In genomic region chr7:27130540-27131389, GRCh38 we compare ENCODE assay signal across 8 cellular contexts. TPM values are rescaled to one million over a fixed set of nuclear protein-coding genes. Genes with fewer than 3 reads are reported as not detected.
DNase-seq lines count a peak whose midpoint lies in the region.

Gene HOXA4 (minus strand): TSS chr7:27130757. CDS start chr7:27130733, 24 bp downstream.

- H3K27ac ChIP-seq in ectodermal cell (ENCODE audit: insufficient read depth, low read depth, low read length, poor library complexity, severe bottlenecking) (no peak within 1 kb of the TSS), mesodermal cell (ENCODE audit: low read depth, low read length, severe bottlenecking) (no peak within 1 kb of the TSS)

- no peaks in the 10 kb centered on the region for H3K9me3 ChIP-seq in ectodermal cell (ENCODE audit: control insufficient read depth, low read length)
- H3K9me3 ChIP-seq in mesodermal cell (ENCODE audit: control insufficient read depth, low read length), result no peaks in the 10 kb centered on the region

- no peaks in the 10 kb centered on the region for H3K36me3 ChIP-seq in ectodermal cell (ENCODE audit: control insufficient read depth, insufficient read depth, low read length)
- no peaks in the 10 kb centered on the region for H3K36me3 ChIP-seq in mesodermal cell (ENCODE audit: control insufficient read depth, insufficient read depth, low read length)

- WGBS in ectodermal cell, 2 experiments, result 1% methylated on average over 66 to 67 of the region's 67 CpGs
- WGBS in mesodermal cell (ENCODE audit: insufficient coverage in 2 of 2), 2 experiments, result 1 to 2% methylated on average over 37 to 40 of the region's 67 CpGs

- DNase-seq in NCI-H1930 (lab: John Stamatoyannopoulos, UW) (peak; percentile 66 to 83), hippocampal formation (lab: John Stamatoyannopoulos, UW) (no peak), amniotic stem cell (lab: John Stamatoyannopoulos, UW) (no peak)
- peak; percentile 78 for DNase-seq in activated CD4-positive, alpha-beta T cell treated with anti-CD3 and anti-CD28 coated beads, Interleukin-2, amount 50 U/mL, for 48 hours
- DNase-seq in stimulated activated CD8-positive, alpha-beta memory T cell treated with anti-CD3 and anti-CD28 coated beads, Interleukin-15, amount 100 ng/mL, for 48 hours (ENCODE audit: low read depth in 2 of 2), result peak; percentile 30 to 47

- H3K4me1 ChIP-seq in ectodermal cell (ENCODE audit: control insufficient read depth, insufficient read depth, low read length), result no peaks in the 10 kb centered on the region
- H3K4me1 ChIP-seq in mesodermal cell (ENCODE audit: control insufficient read depth, insufficient read depth, low read length, poor library complexity, severe bottlenecking), result peaks cover 4% of the 10 kb centered on the region

- H3K27me3 ChIP-seq in ectodermal cell (ENCODE audit: control insufficient read depth, insufficient read depth, low read length, poor library complexity, severe bottlenecking), result peaks cover 100% of the 10 kb centered on the region

- H3K4me3 ChIP-seq in GM08714 (ENCODE audit: low read length) (peak within 1 kb of the TSS; percentile 39), ectodermal cell (ENCODE audit: insufficient read depth, low read depth, low read length) (peak within 1 kb of the TSS; percentile 31), mesodermal cell (ENCODE audit: extremely low read depth, insufficient read depth, low read length, poor library complexity, severe bottlenecking) (peak within 1 kb of the TSS; percentile 35)

RNA-seq across cellular contexts. Expression of gene HOXA4, which starts in this region (rescaled TPM):
- not detected for polyA plus RNA-seq in ectodermal cell (2013, experiment 1 of 4)
- not detected for polyA plus RNA-seq in ectodermal cell (2013, experiment 2 of 4)
- not detected for polyA plus RNA-seq in ectodermal cell (2013, experiment 3 of 4)
- polyA plus RNA-seq in ectodermal cell (2013, experiment 4 of 4), result not detected
- 2.1 TPM for polyA plus RNA-seq in mesodermal cell (2013, experiment 1 of 2)
- 2.3 TPM for polyA plus RNA-seq in mesodermal cell (2013, experiment 2 of 2)

Comparison
In these comparisons a context has a peak if more than half of its experiments do, and no peak if none do; other contexts are left out.
1. DNase-seq: peak in NCI-H1930 (2 of 2), activated CD4-positive, alpha-beta T cell treated with anti-CD3 and anti-CD28 coated beads, Interleukin-2, amount 50 U/mL, for 48 hours (2 of 2) and stimulated activated CD8-positive, alpha-beta memory T cell treated with anti-CD3 and anti-CD28 coated beads, Interleukin-15, amount 100 ng/mL, for 48 hours (2 of 2); none in hippocampal formation (0 of 2) and amniotic stem cell (single experiment).
2. Peak in every context shown above with its lines, with median percentiles within 50 percentile points of each other: H3K4me3 ChIP-seq.